Comparison of ENCODE assay signal across 18 cellular contexts in the genomic region with DNA sequence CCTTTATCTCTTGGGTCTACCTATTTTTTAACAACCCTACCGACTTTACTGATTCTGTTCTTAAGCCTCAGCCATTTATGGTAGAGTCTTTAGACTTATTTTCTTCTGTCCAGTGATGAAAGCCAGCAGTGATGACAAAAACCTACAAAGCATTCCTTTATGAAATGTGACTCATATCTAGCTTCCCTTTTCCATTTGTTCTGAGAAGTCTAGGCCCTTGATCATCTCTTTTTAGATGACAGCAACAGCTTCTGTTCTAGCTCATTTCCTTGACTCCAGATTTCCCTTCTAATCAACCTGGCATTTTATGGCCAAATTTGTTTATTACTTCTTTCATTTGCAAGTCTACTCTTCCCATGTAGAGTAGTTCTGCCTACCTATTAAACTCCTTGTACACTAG. TPM values are rescaled to one million over a fixed set of nuclear protein-coding genes. Genes with fewer than 3 reads are reported as not detected.
DNase-seq lines count a peak whose midpoint lies in the region; ATAC-seq, FAIRE-seq and TF ChIP-seq lines count a peak whose summit lies in the region.
"Had no signal": no experiment of that assay in that cellular context is flagged by ENCODE, and none has a peak within 500 bp of the region (broad histone marks: within the 10 kb centered on the region; RNA-seq: fewer than 3 reads in every experiment).

No MANE protein-coding gene starts in this region.

- H3K9me3 Mint-ChIP-seq in stimulated activated memory B cell treated with anti-CD40 and anti-IgM and Interleukin-4, amounts not matched to agents 10 μg/mL and 1 μg/mL and 100 μg/mL, for 72 hours = peaks cover under 1% of the 10 kb centered on the region

- no peaks in the 10 kb centered on the region for H3K27me3 ChIP-seq in vagina

- peak; percentile 23 for DNase-seq in fibroblast of peridontal ligament (ENCODE audit: extremely low read depth)
- no peak for DNase-seq in urothelium cell line (ENCODE audit: low spot score)
- DNase-seq in vagina (ENCODE audit: extremely low spot score in 2 of 2) = no peak
- no peak for DNase-seq in GM10266 (ENCODE audit: extremely low spot score)
- DNase-seq: activated CD8-positive, alpha-beta memory T cell treated with anti-CD3 and anti-CD28 coated beads, Interleukin-2, amount 50 U/mL, for 48 hours; activated naive CD8-positive, alpha-beta T cell treated with anti-CD3 and anti-CD28 coated beads, Interleukin-2, amount 10 ng/mL, durations not matched to agents 7 days and 5 days; Caco-2; GOT3; left ventricle myocardium inferior; NCI-H1417; NCI-H69; SHP77; stimulated activated CD4-positive, alpha-beta T cell treated with anti-CD3 and anti-CD28 coated beads, Interleukin-12 subunit alpha, Interleukin-12 subunit beta, amount 100 ng/mL, for 4 hours had no signal

- no peak for TF ChIP-seq POLR2A in vagina (IDR thresholded peaks at IDR 0.05)

- no peaks in the 10 kb centered on the region for H3K9me3 ChIP-seq in vagina
- H3K9me3 ChIP-seq: Caco-2 had no signal

- H3K36me3 Mint-ChIP-seq in stimulated activated memory B cell treated with anti-CD40 and anti-IgM and Interleukin-4, amounts not matched to agents 10 μg/mL and 1 μg/mL and 100 μg/mL, for 72 hours = peaks cover 34% of the 10 kb centered on the region

- TF ChIP-seq CTCF in vagina (IDR thresholded peaks at IDR 0.05) (no peak), GM10266 (IDR thresholded peaks at IDR 0.05; ENCODE audit: control insufficient read depth, insufficient read depth, low read depth, missing control alignments) (no peak)

- no peaks in the 10 kb centered on the region for H3K27me3 Mint-ChIP-seq in stimulated activated memory B cell treated with anti-CD40 and anti-IgM and Interleukin-4, amounts not matched to agents 10 μg/mL and 1 μg/mL and 100 μg/mL, for 72 hours
- H3K27me3 Mint-ChIP-seq: activated naive CD8-positive, alpha-beta T cell treated with anti-CD3 and anti-CD28 coated beads, Interleukin-2, amount 10 ng/mL, durations not matched to agents 7 days and 5 days had no signal

- H3K4me3 Mint-ChIP-seq in stimulated activated memory B cell treated with anti-CD40 and anti-IgM and Interleukin-4, amounts not matched to agents 10 μg/mL and 1 μg/mL and 100 μg/mL, for 72 hours = no peak overlapping the region
- H3K4me3 Mint-ChIP-seq: activated naive CD8-positive, alpha-beta T cell treated with anti-CD3 and anti-CD28 coated beads, Interleukin-2, amount 10 ng/mL, durations not matched to agents 7 days and 5 days; WTC11 had no signal

- peak overlapping the region; percentile 30 for H3K27ac Mint-ChIP-seq in stimulated activated memory B cell treated with anti-CD40 and anti-IgM and Interleukin-4, amounts not matched to agents 10 μg/mL and 1 μg/mL and 100 μg/mL, for 72 hours
- H3K27ac Mint-ChIP-seq: activated naive CD8-positive, alpha-beta T cell treated with anti-CD3 and anti-CD28 coated beads, Interleukin-2, amount 10 ng/mL, durations not matched to agents 7 days and 5 days; WTC11 had no signal

- no peak for FAIRE-seq in urothelium cell line (lab: Jason Lieb, UNC)

- peaks cover 8% of the 10 kb centered on the region for H3K4me1 Mint-ChIP-seq in stimulated activated memory B cell treated with anti-CD40 and anti-IgM and Interleukin-4, amounts not matched to agents 10 μg/mL and 1 μg/mL and 100 μg/mL, for 72 hours
- H3K4me1 Mint-ChIP-seq: WTC11 had no signal

- ATAC-seq in HG03378 (IDR thresholded peaks at IDR 0.05; ENCODE audit: unreplicated experiment) (peak; percentile 49), SK-N-SH treated with all-trans-retinoic acid at 6 μM for 48 hours (peak; percentile 84), GM18517 (IDR thresholded peaks at IDR 0.05; ENCODE audit: unreplicated experiment) (no peak)
- ATAC-seq in stimulated activated memory B cell treated with anti-CD40 and anti-IgM and Interleukin-4, amounts not matched to agents 10 μg/mL and 1 μg/mL and 100 μg/mL, for 72 hours = peak; percentile 39
- ATAC-seq: WTC11 had no signal

- no peak overlapping the region for H3K4me3 ChIP-seq in vagina
- H3K4me3 ChIP-seq: left ventricle myocardium inferior had no signal

- no peak overlapping the region for H3K27ac ChIP-seq in vagina
- H3K27ac ChIP-seq: left ventricle myocardium inferior had no signal

- H3K36me3 ChIP-seq in vagina = peaks cover 0 to 20% of the 10 kb centered on the region in 2 donors

- H3K4me1 ChIP-seq in vagina = no peaks in the 10 kb centered on the region
- H3K4me1 ChIP-seq: Caco-2, left ventricle myocardium inferior had no signal

- intact Hi-C loops in vagina (cut with DNase I) = no loop called here

TF ChIP-seq in SK-N-SH treated with all-trans-retinoic acid at 6 μM for 48 hours, 23 proteins besides CTCF, POLR2A, EP300 and RAD21:
- TF ChIP-seq, protein P1, sequence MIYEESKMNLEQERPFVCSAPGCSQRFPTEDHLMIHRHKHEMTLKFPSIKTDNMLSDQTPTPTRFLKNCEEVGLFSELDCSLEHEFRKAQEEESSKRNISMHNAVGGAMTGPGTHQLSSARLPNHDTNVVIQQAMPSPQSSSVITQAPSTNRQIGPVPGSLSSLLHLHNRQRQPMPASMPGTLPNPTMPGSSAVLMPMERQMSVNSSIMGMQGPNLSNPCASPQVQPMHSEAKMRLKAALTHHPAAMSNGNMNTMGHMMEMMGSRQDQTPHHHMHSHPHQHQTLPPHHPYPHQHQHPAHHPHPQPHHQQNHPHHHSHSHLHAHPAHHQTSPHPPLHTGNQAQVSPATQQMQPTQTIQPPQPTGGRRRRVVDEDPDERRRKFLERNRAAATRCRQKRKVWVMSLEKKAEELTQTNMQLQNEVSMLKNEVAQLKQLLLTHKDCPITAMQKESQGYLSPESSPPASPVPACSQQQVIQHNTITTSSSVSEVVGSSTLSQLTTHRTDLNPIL (CRISPR knock-in tag; IDR thresholded peaks at IDR 0.05; ENCODE audit: low read depth) = no peak
- TF ChIP-seq TCF4 (CRISPR knock-in tag; IDR thresholded peaks at IDR 0.05; ENCODE audit: borderline replicate concordance) (no peak), ZC3H10 (CRISPR knock-in tag; IDR thresholded peaks at IDR 0.05) (peak; percentile 75), TOX (CRISPR knock-in tag; IDR thresholded peaks at IDR 0.05; ENCODE audit: borderline replicate concordance) (peak; percentile 73), ZNF8 (CRISPR knock-in tag; IDR thresholded peaks at IDR 0.05) (no peak), ISL1 (CRISPR knock-in tag; IDR thresholded peaks at IDR 0.05) (peak; percentile 58), ESRRG (CRISPR knock-in tag; IDR thresholded peaks at IDR 0.05) (no peak)
- TF ChIP-seq, protein P2, sequence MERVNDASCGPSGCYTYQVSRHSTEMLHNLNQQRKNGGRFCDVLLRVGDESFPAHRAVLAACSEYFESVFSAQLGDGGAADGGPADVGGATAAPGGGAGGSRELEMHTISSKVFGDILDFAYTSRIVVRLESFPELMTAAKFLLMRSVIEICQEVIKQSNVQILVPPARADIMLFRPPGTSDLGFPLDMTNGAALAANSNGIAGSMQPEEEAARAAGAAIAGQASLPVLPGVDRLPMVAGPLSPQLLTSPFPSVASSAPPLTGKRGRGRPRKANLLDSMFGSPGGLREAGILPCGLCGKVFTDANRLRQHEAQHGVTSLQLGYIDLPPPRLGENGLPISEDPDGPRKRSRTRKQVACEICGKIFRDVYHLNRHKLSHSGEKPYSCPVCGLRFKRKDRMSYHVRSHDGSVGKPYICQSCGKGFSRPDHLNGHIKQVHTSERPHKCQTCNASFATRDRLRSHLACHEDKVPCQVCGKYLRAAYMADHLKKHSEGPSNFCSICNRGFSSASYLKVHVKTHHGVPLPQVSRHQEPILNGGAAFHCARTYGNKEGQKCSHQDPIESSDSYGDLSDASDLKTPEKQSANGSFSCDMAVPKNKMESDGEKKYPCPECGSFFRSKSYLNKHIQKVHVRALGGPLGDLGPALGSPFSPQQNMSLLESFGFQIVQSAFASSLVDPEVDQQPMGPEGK (CRISPR knock-in tag; IDR thresholded peaks at IDR 0.05; ENCODE audit: borderline replicate concordance) = no peak
- TF ChIP-seq, protein P3, sequence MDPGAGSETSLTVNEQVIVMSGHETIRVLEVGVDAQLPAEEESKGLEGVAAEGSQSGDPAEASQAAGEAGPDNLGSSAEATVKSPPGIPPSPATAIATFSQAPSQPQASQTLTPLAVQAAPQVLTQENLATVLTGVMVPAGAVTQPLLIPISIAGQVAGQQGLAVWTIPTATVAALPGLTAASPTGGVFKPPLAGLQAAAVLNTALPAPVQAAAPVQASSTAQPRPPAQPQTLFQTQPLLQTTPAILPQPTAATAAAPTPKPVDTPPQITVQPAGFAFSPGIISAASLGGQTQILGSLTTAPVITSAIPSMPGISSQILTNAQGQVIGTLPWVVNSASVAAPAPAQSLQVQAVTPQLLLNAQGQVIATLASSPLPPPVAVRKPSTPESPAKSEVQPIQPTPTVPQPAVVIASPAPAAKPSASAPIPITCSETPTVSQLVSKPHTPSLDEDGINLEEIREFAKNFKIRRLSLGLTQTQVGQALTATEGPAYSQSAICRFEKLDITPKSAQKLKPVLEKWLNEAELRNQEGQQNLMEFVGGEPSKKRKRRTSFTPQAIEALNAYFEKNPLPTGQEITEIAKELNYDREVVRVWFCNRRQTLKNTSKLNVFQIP (CRISPR knock-in tag; IDR thresholded peaks at IDR 0.05; ENCODE audit: borderline replicate concordance, low read depth) = no peak

RNA-seq across cellular contexts. Expression of a gene that starts 36.1 kb away (rescaled TPM):
- total RNA-seq in vagina = 8.1 TPM
